Comparison of ENCODE assay signal across 1 cellular context in genomic region chr21:43289966-43290365, GRCh38.
TF ChIP-seq lines count a peak whose summit lies in the region.

No MANE protein-coding gene starts in this region.

TF ChIP-seq in HepG2, 621 proteins besides CTCF, POLR2A, EP300 and RAD21 (continued from another document):
- TF ChIP-seq GPN1 (CRISPR knock-in tag; IDR thresholded peaks at IDR 0.05; ENCODE audit: borderline replicate concordance) (no peak), NFKB2 (CRISPR knock-in tag; IDR thresholded peaks at IDR 0.05; ENCODE audit: borderline replicate concordance) (no peak), ZNF138 (CRISPR knock-in tag; IDR thresholded peaks at IDR 0.05; ENCODE audit: low read depth) (no peak), JUNB (CRISPR knock-in tag; IDR thresholded peaks at IDR 0.05; ENCODE audit: borderline replicate concordance) (no peak), RNF219 (CRISPR knock-in tag; IDR thresholded peaks at IDR 0.05) (no peak), DBP (CRISPR knock-in tag; IDR thresholded peaks at IDR 0.05; ENCODE audit: not compliant biosample characterization) (no peak)
- TF ChIP-seq, protein P1, sequence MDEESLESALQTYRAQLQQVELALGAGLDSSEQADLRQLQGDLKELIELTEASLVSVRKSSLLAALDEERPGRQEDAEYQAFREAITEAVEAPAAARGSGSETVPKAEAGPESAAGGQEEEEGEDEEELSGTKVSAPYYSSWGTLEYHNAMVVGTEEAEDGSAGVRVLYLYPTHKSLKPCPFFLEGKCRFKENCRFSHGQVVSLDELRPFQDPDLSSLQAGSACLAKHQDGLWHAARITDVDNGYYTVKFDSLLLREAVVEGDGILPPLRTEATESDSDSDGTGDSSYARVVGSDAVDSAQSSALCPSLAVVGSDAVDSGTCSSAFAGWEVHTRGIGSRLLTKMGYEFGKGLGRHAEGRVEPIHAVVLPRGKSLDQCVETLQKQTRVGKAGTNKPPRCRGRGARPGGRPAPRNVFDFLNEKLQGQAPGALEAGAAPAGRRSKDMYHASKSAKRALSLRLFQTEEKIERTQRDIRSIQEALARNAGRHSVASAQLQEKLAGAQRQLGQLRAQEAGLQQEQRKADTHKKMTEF (CRISPR knock-in tag; IDR thresholded peaks at IDR 0.05): no peak
